ENCODE assay signal across 7 cellular contexts in genomic region chr6:42224222-42225042, GRCh38. TPM values are rescaled to one million over a fixed set of nuclear protein-coding genes. Genes with fewer than 3 reads are reported as not detected.
DNase-seq lines count a peak whose midpoint lies in the region; ATAC-seq and FAIRE-seq lines count a peak whose summit lies in the region.

No MANE protein-coding gene starts in this region.

- DNase-seq in GM18507 (ENCODE audit: extremely low spot score, insufficient read length, low read depth) (peak; percentile 37), LHCN-M2 (ENCODE audit: low read depth) (peak; percentile 91), retina (no peak), SKM-1 treated with dmso at 0.1 percent for 144 hours (lab: John Stamatoyannopoulos, UW; ENCODE audit: unreplicated experiment) (no peak), T-helper 17 cell (no peak)

- ATAC-seq in GM21825 (IDR thresholded peaks at IDR 0.05; ENCODE audit: unreplicated experiment) (peak; percentile 87), esophagus mucosa (peak; percentile 78), T-helper 17 cell (no peak)

- H3K27me3 Mint-ChIP-seq in T-helper 17 cell = no peaks in the 10 kb centered on the region

- peaks cover 2% of the 10 kb centered on the region for H3K36me3 Mint-ChIP-seq in T-helper 17 cell (ENCODE audit: low read depth)

- H3K4me3 Mint-ChIP-seq in T-helper 17 cell = no peak overlapping the region

- FAIRE-seq in GM18507 (lab: Jason Lieb, UNC) = peak; percentile 79

- no peak overlapping the region for H3K27ac Mint-ChIP-seq in T-helper 17 cell

- H3K9me3 ChIP-seq in T-helper 17 cell (ENCODE audit: control insufficient read depth, low read length, poor library complexity, severe bottlenecking) = no peaks in the 10 kb centered on the region

- no peaks in the 10 kb centered on the region for H3K4me1 Mint-ChIP-seq in T-helper 17 cell

RNA-seq across cellular contexts. Expression of gene MRPS10, which starts 6.8 kb away (rescaled TPM):
- total RNA-seq in LHCN-M2 (2014; rRNA removed) = 53.0 and 58.1 TPM in 2 replicates
- 28.9 TPM for polyA plus RNA-seq in LHCN-M2 (2012)
- total RNA-seq in esophagus mucosa = 48.1 TPM
- total RNA-seq in T-helper 17 cell = 10 to 100 TPM; 15.4 to 20.1 TPM

RNA-seq across cellular contexts. Expression of gene GUCA1B, which starts 29.7 kb away (rescaled TPM):
- 0.17 TPM in 1 of 2 replicates, not detected in the other for total RNA-seq in LHCN-M2 (2014; rRNA removed)
- 0.13 TPM for polyA plus RNA-seq in LHCN-M2 (2012)
- total RNA-seq in esophagus mucosa = 0.16 TPM
- 1 to 10 TPM; 1.5 to 2.2 TPM for total RNA-seq in T-helper 17 cell

RNA-seq across cellular contexts. Expression of gene GUCA1A, which starts 51.3 kb away (rescaled TPM):
- total RNA-seq in LHCN-M2 (2014; rRNA removed) = not detected in 2 replicates
- polyA plus RNA-seq in LHCN-M2 (2012) = not detected
- total RNA-seq in esophagus mucosa = not detected
- total RNA-seq in T-helper 17 cell = not detected

Comparison
In these comparisons a context has a peak if more than half of its experiments do, and no peak if none do; other contexts are left out.
1. DNase-seq: peak in GM18507 (single experiment) and LHCN-M2 (single experiment); none in retina (single experiment), SKM-1 treated with dmso at 0.1 percent for 144 hours (single experiment) and T-helper 17 cell (0 of 3).